In genomic region chr4:112704991-112705845, GRCh38 we compare ENCODE assay signal across 8 cellular contexts.
DNase-seq lines count a peak whose midpoint lies in the region; ATAC-seq and TF ChIP-seq lines count a peak whose summit lies in the region.

No MANE protein-coding gene starts in this region.

- H3K9me3 ChIP-seq in CD8-positive, alpha-beta memory T cell (ENCODE audit: low read length) = no peaks in the 10 kb centered on the region
- no peaks in the 10 kb centered on the region for H3K9me3 ChIP-seq in heart right ventricle

- CTCF ChIA-PET in CD8-positive, alpha-beta memory T cell (lab: Charles Lee) = no interaction called here

- H3K4me3 Mint-ChIP-seq in CD8-positive, alpha-beta memory T cell = peak overlapping the region; percentile 76 to 90 (median 81)

- peaks cover 13 to 22% (median 22%) of the 10 kb centered on the region in 3 donors for H3K4me1 Mint-ChIP-seq in CD8-positive, alpha-beta memory T cell

- POLR2A ChIA-PET in CD8-positive, alpha-beta memory T cell (lab: Charles Lee) = no interaction called here

- H3K36me3 Mint-ChIP-seq in CD8-positive, alpha-beta memory T cell = peaks cover 0 to 3% (median 0%) of the 10 kb centered on the region in 3 donors

- H3K27me3 Mint-ChIP-seq in CD8-positive, alpha-beta memory T cell = peaks cover 32 to 61% of the 10 kb centered on the region in 2 donors

- DNase-seq in CD8-positive, alpha-beta memory T cell = peak in 1 of 5 donors; percentile 1
- DNase-seq in NCI-H1092 treated with DMSO at 0.1 percent for 48 hours (lab: John Stamatoyannopoulos, UW) (peak; percentile 47), amniotic epithelial cell (ENCODE audit: low read depth) (peak; percentile 71), heart right ventricle (peak; percentile 38 to 46), pons (ENCODE audit: low spot score) (peak; percentile 4)

- H3K36me3 ChIP-seq in CD8-positive, alpha-beta memory T cell (ENCODE audit: insufficient read depth, low read length) = no peaks in the 10 kb centered on the region
- H3K36me3 ChIP-seq in heart right ventricle = no peaks in the 10 kb centered on the region

- H3K4me3 ChIP-seq in CD8-positive, alpha-beta memory T cell (ENCODE audit: low read length) = no peak overlapping the region
- H3K4me3 ChIP-seq in heart right ventricle = peak overlapping the region in 9 of 10 donors; percentile 52 to 70 (median 60)

- no peak overlapping the region for H3K27ac ChIP-seq in CD8-positive, alpha-beta memory T cell (ENCODE audit: low read depth, low read length)
- peak overlapping the region in 8 of 10 donors; percentile 44 to 82 (median 70) for H3K27ac ChIP-seq in heart right ventricle

- TF ChIP-seq CTCF in heart right ventricle (IDR thresholded peaks at IDR 0.05) = no peak

- WGBS in heart right ventricle, 2 donors = 4 to 5% methylated on average over 38 to 43 of the region's 43 CpGs

- intact Hi-C loops in heart right ventricle (cut with DNase I) = loop anchor here in 1 of 10 donors (5.0 kb wide), 1 partner anchor 33 kb away; no protein-coding TSS in a partner anchor

- peak; percentile 10 for ATAC-seq in GM19467 (IDR thresholded peaks at IDR 0.05; ENCODE audit: unreplicated experiment)
- ATAC-seq in heart right ventricle = peak; percentile 76 to 86 (median 83)
- no peak for ATAC-seq in HG03521 (IDR thresholded peaks at IDR 0.05; ENCODE audit: unreplicated experiment)
- ATAC-seq in HG02884 (IDR thresholded peaks at IDR 0.05; ENCODE audit: unreplicated experiment) = no peak

- H3K9me3 Mint-ChIP-seq in CD8-positive, alpha-beta memory T cell = no peaks in the 10 kb centered on the region

- H3K4me1 ChIP-seq in CD8-positive, alpha-beta memory T cell (ENCODE audit: insufficient read depth, low read length) = no peaks in the 10 kb centered on the region
- H3K4me1 ChIP-seq in heart right ventricle = peaks cover 0 to 15% (median 4%) of the 10 kb centered on the region in 9 donors

- peaks cover 16% of the 10 kb centered on the region for H3K27me3 ChIP-seq in CD8-positive, alpha-beta memory T cell (ENCODE audit: insufficient read depth, low read length, poor library complexity, severe bottlenecking)
- H3K27me3 ChIP-seq in heart right ventricle = peaks cover 0 to 66% (median 22%) of the 10 kb centered on the region in 7 donors

- peak overlapping the region in 2 of 8 donors; percentile 10 to 16 for H3K27ac Mint-ChIP-seq in CD8-positive, alpha-beta memory T cell

Comparison
In these comparisons a context has a peak if more than half of its experiments do, and no peak if none do; other contexts are left out.
1. ATAC-seq: peak in GM19467 (single experiment) and heart right ventricle (8 of 8); none in HG03521 (single experiment) and HG02884 (single experiment).